ENCODE assay signal across 8 cellular contexts in the genomic region with DNA sequence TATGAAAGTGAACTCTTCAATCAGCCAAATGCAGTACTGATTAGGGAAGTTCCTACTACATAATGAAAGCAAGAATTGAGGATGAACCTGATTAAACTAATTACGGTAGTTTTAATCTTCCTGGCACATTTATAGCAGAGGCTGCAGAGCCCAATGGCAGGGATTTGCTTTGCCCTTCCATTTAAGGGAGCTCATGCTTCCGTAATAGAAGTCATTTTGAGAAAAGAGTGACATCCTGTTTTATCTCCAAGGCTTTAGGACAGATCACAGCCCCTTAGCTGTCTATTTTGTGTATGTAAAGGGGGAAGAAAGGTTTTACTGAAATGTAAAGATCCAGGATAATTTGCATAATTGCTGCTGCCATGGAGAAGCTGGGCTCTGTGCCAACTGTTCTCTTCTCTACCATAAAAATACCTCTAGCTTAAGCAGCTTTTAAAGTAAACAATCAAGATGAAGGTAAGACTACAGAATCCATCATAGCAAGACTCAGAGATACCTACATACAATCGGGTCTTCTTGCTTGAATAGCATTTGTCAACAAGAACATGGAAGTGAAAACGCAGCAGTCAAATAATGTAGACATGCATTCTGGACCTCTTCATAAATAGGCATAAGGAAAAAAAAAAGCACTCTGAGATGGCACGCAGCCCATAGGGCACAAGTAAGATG.
DNase-seq lines count a peak whose midpoint lies in the region; ATAC-seq and TF ChIP-seq lines count a peak whose summit lies in the region.

No MANE protein-coding gene starts in this region.

- intact Hi-C loops in heart left ventricle (cut with DNase I) (loop anchor here in 2 of 10 donors (10.0 kb wide), 2 partner anchors 165 to 245 kb away; partner anchors contain the start of gene ENTREP3 (in 2 of the 2)), esophagus muscularis mucosa (cut with DNase I) (no loop called here)

- no peak for TF ChIP-seq RAD21 in Ishikawa (IDR thresholded peaks at IDR 0.05; ENCODE audit: low read depth)

- H3K9me3 ChIP-seq in OCI-LY3 (ENCODE audit: insufficient read depth, low read length) (no peaks in the 10 kb centered on the region), heart left ventricle (no peaks in the 10 kb centered on the region), esophagus muscularis mucosa (no peaks in the 10 kb centered on the region)

- no peak overlapping the region for H2AFZ ChIP-seq in OCI-LY3 (ENCODE audit: low read depth, low read length)

- H3K9ac ChIP-seq in OCI-LY3 (ENCODE audit: low read length): peak overlapping the region; percentile 0; the same call in 1 of the 2 replicates

- H3K4me2 ChIP-seq in OCI-LY3 (ENCODE audit: low read length): peak overlapping the region; percentile 73

- H3K4me1 ChIP-seq in OCI-LY3 (ENCODE audit: low read length) (peaks cover 36% of the 10 kb centered on the region), heart left ventricle (peaks cover 0 to 34% (median 12%) of the 10 kb centered on the region in 12 donors), esophagus muscularis mucosa (peaks cover 21 to 50% (median 44%) of the 10 kb centered on the region in 4 donors)

- no peak for TF ChIP-seq CTCF in GM06990 (IDR thresholded peaks at IDR 0.05; ENCODE audit: insufficient read depth, low read length, poor library complexity, severe bottlenecking)
- no peak for TF ChIP-seq CTCF in OCI-LY3 (IDR thresholded peaks at IDR 0.05; ENCODE audit: low read depth, low read length)
- no peak for TF ChIP-seq CTCF in heart left ventricle (IDR thresholded peaks at IDR 0.05)
- TF ChIP-seq CTCF in esophagus muscularis mucosa (IDR thresholded peaks at IDR 0.05): no peak

- H3K27ac ChIP-seq in OCI-LY3 (ENCODE audit: low read length): peak overlapping the region; percentile 63
- H3K27ac ChIP-seq in heart left ventricle: peak overlapping the region in 2 of 12 donors; percentile 1 to 68
- peak overlapping the region in 1 of 4 donors; percentile 11 for H3K27ac ChIP-seq in esophagus muscularis mucosa (replicated peaks in 1 of 4)

- ATAC-seq in heart left ventricle (peak; percentile 27 to 87 (median 80)), HG03097 (IDR thresholded peaks at IDR 0.05; ENCODE audit: low FRiP score, unreplicated experiment) (no peak)

- H3K27me3 ChIP-seq in GM06990 (replicated peaks; ENCODE audit: control insufficient read depth, insufficient read depth, low read length) (no peaks in the 10 kb centered on the region), OCI-LY3 (ENCODE audit: low read depth, low read length) (no peaks in the 10 kb centered on the region), heart left ventricle (no peaks in the 10 kb centered on the region), esophagus muscularis mucosa (no peaks in the 10 kb centered on the region)

- H3K36me3 ChIP-seq in GM06990 (ENCODE audit: control insufficient read depth, insufficient read depth, low read length): no peaks in the 10 kb centered on the region; the same call in 1 of the 2 replicates
- H3K36me3 ChIP-seq in OCI-LY3 (replicated peaks; ENCODE audit: low read depth, low read length): peaks cover 3% of the 10 kb centered on the region
- no peaks in the 10 kb centered on the region for H3K36me3 ChIP-seq in heart left ventricle
- H3K36me3 ChIP-seq in esophagus muscularis mucosa: peaks cover 0 to 4% (median 2%) of the 10 kb centered on the region in 4 donors

- H3K4me3 ChIP-seq in GM06990 (replicated peaks; ENCODE audit: low read depth, low read length): peak overlapping the region; percentile 20
- peak overlapping the region; percentile 39 for H3K4me3 ChIP-seq in OCI-LY3 (ENCODE audit: low read length)
- peak overlapping the region in 4 of 12 donors; percentile 2 to 16 (median 4) for H3K4me3 ChIP-seq in heart left ventricle
- no peak overlapping the region for H3K4me3 ChIP-seq in esophagus muscularis mucosa

- DNase-seq in GM06990 (ENCODE audit: extremely low read depth, insufficient read length): peak; percentile 64
- no peak for DNase-seq in heart left ventricle
- DNase-seq in GDM1 (lab: John Stamatoyannopoulos, UW): no peak
- no peak for DNase-seq in amniotic stem cell (lab: John Stamatoyannopoulos, UW)
- DNase-seq in esophagus muscularis mucosa (ENCODE audit: extremely low spot score): no peak

- peaks cover 81% of the 10 kb centered on the region for H3K79me2 ChIP-seq in OCI-LY3 (ENCODE audit: low read length)

- no peak for TF ChIP-seq POLR2A in heart left ventricle (IDR thresholded peaks at IDR 0.05)
- TF ChIP-seq POLR2A in esophagus muscularis mucosa (IDR thresholded peaks at IDR 0.05; ENCODE audit: low read depth): no peak

- peaks cover 50% of the 10 kb centered on the region for H4K20me1 ChIP-seq in OCI-LY3 (ENCODE audit: insufficient read depth, low read length)

- TF ChIP-seq EP300 in Ishikawa (IDR thresholded peaks at IDR 0.05; ENCODE audit: borderline replicate concordance) (no peak), esophagus muscularis mucosa (IDR thresholded peaks at IDR 0.05) (no peak)

- WGBS in heart left ventricle, 4 donors: 38 to 47% (median 45%) methylated on average over 5 of the region's 5 CpGs
- WGBS in esophagus muscularis mucosa: 37% methylated on average over 5 of the region's 5 CpGs

TF ChIP-seq in Ishikawa, 13 proteins besides CTCF, POLR2A, EP300 and RAD21:
- no peak for TF ChIP-seq TCF12 (IDR thresholded peaks at IDR 0.05; ENCODE audit: low read depth)
- peak; percentile 50; the same call in 1 of the 2 replicates for TF ChIP-seq NFIC (IDR thresholded peaks at IDR 0.05)
TF ChIP-seq in Ishikawa: peak in this region for 1.

Comparison
In these comparisons a context has a peak if more than half of its experiments do, and no peak if none do; other contexts are left out.
1. H3K4me3 ChIP-seq: peak in GM06990 (single experiment) and OCI-LY3 (single experiment); none in esophagus muscularis mucosa (0 of 4).